ENCODE assay signal across 9 cellular contexts in the genomic region with DNA sequence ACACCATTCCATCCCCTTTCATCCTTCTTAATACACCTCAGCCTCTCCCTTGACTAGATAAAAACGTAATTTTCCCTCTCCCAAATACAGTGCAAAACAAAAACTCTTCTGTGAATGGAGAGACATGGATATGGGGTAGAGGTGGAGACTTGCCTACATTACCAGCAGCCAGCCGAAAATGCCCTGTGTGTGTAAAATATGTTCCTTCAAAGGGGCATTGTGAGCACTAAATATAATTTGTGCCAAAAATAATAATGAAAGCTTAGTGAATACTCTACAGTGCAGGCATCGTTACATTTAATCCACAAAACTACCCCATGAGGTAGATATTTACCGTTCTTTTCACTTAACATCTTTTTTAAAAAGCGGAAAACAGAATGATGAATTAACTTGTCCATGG. TPM values are rescaled to one million over a fixed set of nuclear protein-coding genes. Genes with fewer than 3 reads are reported as not detected.
DNase-seq lines count a peak whose midpoint lies in the region; ATAC-seq and TF ChIP-seq lines count a peak whose summit lies in the region.
"Had no signal": no experiment of that assay in that cellular context is flagged by ENCODE, and none has a peak within 500 bp of the region (broad histone marks: within the 10 kb centered on the region; RNA-seq: fewer than 3 reads in every experiment).

No MANE protein-coding gene starts in this region.

- DNase-seq in NCI-H748 (lab: John Stamatoyannopoulos, UW; ENCODE audit: unreplicated experiment) (peak; percentile 32), NCI-H748 treated with DMSO at 0.1 percent for 48 hours (lab: John Stamatoyannopoulos, UW) (no peak), activated B cell treated with CpG ODN at 0.5 μM for 24 hours (no peak), hepatocyte (ENCODE audit: low spot score) (no peak)
- no peak for DNase-seq in stimulated activated effector memory CD8-positive, alpha-beta T cell treated with anti-CD3 and anti-CD28 coated beads, Interleukin-12 subunit alpha, Interleukin-12 subunit beta, amount 100 ng/mL, for 72 hours (ENCODE audit: low spot score in 2 of 2)
- DNase-seq: 8988T had no signal

- H3K36me3 ChIP-seq in hepatocyte (replicated peaks; ENCODE audit: insufficient read depth, low read depth): no peaks in the 10 kb centered on the region

- peaks cover 47% of the 10 kb centered on the region for H3K4me1 Mint-ChIP-seq in activated B cell treated with CpG ODN at 0.5 μM for 24 hours
- peaks cover 45% of the 10 kb centered on the region for H3K4me1 Mint-ChIP-seq in stimulated activated effector memory CD8-positive, alpha-beta T cell treated with anti-CD3 and anti-CD28 coated beads, Interleukin-12 subunit alpha, Interleukin-12 subunit beta, amount 100 ng/mL, for 72 hours

- 71% methylated on average over 5 of the region's 5 CpGs for WGBS in hepatocyte (ENCODE audit: low lambda C conversion rate, missing lambda C conversion rate)

- peaks cover 34% of the 10 kb centered on the region for H3K36me3 Mint-ChIP-seq in activated B cell treated with CpG ODN at 0.5 μM for 24 hours (ENCODE audit: low read depth)
- peaks cover 18% of the 10 kb centered on the region for H3K36me3 Mint-ChIP-seq in stimulated activated effector memory CD8-positive, alpha-beta T cell treated with anti-CD3 and anti-CD28 coated beads, Interleukin-12 subunit alpha, Interleukin-12 subunit beta, amount 100 ng/mL, for 72 hours

- peaks cover 13% of the 10 kb centered on the region for H3K4me1 ChIP-seq in hepatocyte (ENCODE audit: insufficient read depth)

- CTCF ChIA-PET in activated B cell treated with CpG ODN at 0.5 μM for 24 hours (lab: Charles Lee): no interaction called here

- intact Hi-C loops in activated B cell treated with CpG ODN at 0.5 μM for 24 hours (cut with micrococcal nuclease): no loop called here

- no peak overlapping the region for H3K4me3 ChIP-seq in hepatocyte

- H3K27me3 ChIP-seq in hepatocyte: no peaks in the 10 kb centered on the region

- H3K4me2 ChIP-seq in hepatocyte: peak overlapping the region; percentile 89

- H4K20me1 ChIP-seq in hepatocyte (ENCODE audit: insufficient read depth, poor library complexity, severe bottlenecking): no peaks in the 10 kb centered on the region

- H3K79me2 ChIP-seq in hepatocyte: peaks cover 36% of the 10 kb centered on the region

- peaks cover 5% of the 10 kb centered on the region for H3K27me3 Mint-ChIP-seq in activated B cell treated with CpG ODN at 0.5 μM for 24 hours

- H2AFZ ChIP-seq in hepatocyte: peak overlapping the region; percentile 94

- peaks cover 22% of the 10 kb centered on the region for H3K9me3 Mint-ChIP-seq in activated B cell treated with CpG ODN at 0.5 μM for 24 hours
- H3K9me3 Mint-ChIP-seq in stimulated activated effector memory CD8-positive, alpha-beta T cell treated with anti-CD3 and anti-CD28 coated beads, Interleukin-12 subunit alpha, Interleukin-12 subunit beta, amount 100 ng/mL, for 72 hours: peaks cover 19% of the 10 kb centered on the region

- POLR2A ChIA-PET in activated B cell treated with CpG ODN at 0.5 μM for 24 hours (lab: Charles Lee): interaction anchor here (1.0 kb wide), 1 partner anchor 25 kb away, joined by 4 read pairs; no protein-coding TSS in a partner anchor

- H3K27ac ChIP-seq in hepatocyte: no peak overlapping the region

- TF ChIP-seq CTCF in activated B cell treated with CpG ODN at 0.5 μM for 24 hours (IDR thresholded peaks at IDR 0.05) (no peak), hepatocyte (IDR thresholded peaks at IDR 0.05; ENCODE audit: poor library complexity) (no peak)

- H3K9me3 ChIP-seq in hepatocyte (ENCODE audit: low read depth): no peaks in the 10 kb centered on the region

- H3K9me2 ChIP-seq in hepatocyte (replicated peaks; ENCODE audit: insufficient read depth): no peaks in the 10 kb centered on the region

- peak overlapping the region; percentile 98 for H3K27ac Mint-ChIP-seq in activated B cell treated with CpG ODN at 0.5 μM for 24 hours
- no peak overlapping the region for H3K27ac Mint-ChIP-seq in stimulated activated effector memory CD8-positive, alpha-beta T cell treated with anti-CD3 and anti-CD28 coated beads, Interleukin-12 subunit alpha, Interleukin-12 subunit beta, amount 100 ng/mL, for 72 hours

- ATAC-seq in activated B cell treated with CpG ODN at 0.5 μM for 24 hours (ENCODE audit: low read depth): no peak
- ATAC-seq in stimulated activated effector memory CD8-positive, alpha-beta T cell treated with anti-CD3 and anti-CD28 coated beads, Interleukin-12 subunit alpha, Interleukin-12 subunit beta, amount 100 ng/mL, for 72 hours: no peak
- ATAC-seq in GM19463 (IDR thresholded peaks at IDR 0.05; ENCODE audit: unreplicated experiment): no peak
- no peak for ATAC-seq in GM21528 (IDR thresholded peaks at IDR 0.05; ENCODE audit: low FRiP score, unreplicated experiment)
- ATAC-seq in HG03039 (IDR thresholded peaks at IDR 0.05; ENCODE audit: unreplicated experiment): no peak

- H3K4me3 Mint-ChIP-seq in activated B cell treated with CpG ODN at 0.5 μM for 24 hours: peak overlapping the region; percentile 98
- H3K4me3 Mint-ChIP-seq in stimulated activated effector memory CD8-positive, alpha-beta T cell treated with anti-CD3 and anti-CD28 coated beads, Interleukin-12 subunit alpha, Interleukin-12 subunit beta, amount 100 ng/mL, for 72 hours: peak overlapping the region; percentile 90

RNA-seq across cellular contexts. Expression of gene TRIM44, which starts 1.0 kb away (rescaled TPM):
- total RNA-seq in activated B cell treated with CpG ODN at 0.5 μM for 24 hours (66.7 and 67.0 TPM in 2 replicates), hepatocyte (20.4 and 20.8 TPM in 2 replicates)
- polyA plus RNA-seq in hepatocyte: 43.2 and 44.1 TPM in 2 replicates

RNA-seq across cellular contexts. Expression of gene FJX1, which starts 43.3 kb away (rescaled TPM):
- total RNA-seq in activated B cell treated with CpG ODN at 0.5 μM for 24 hours (0.49 and 0.73 TPM in 2 replicates), hepatocyte (12.4 and 13.5 TPM in 2 replicates)
- 29.0 and 34.8 TPM in 2 replicates for polyA plus RNA-seq in hepatocyte
